Comparison of ENCODE assay signal across 1 cellular context in genomic region chrX:8319359-8319758, GRCh38.
TF ChIP-seq lines count a peak whose summit lies in the region.

No MANE protein-coding gene starts in this region.

TF ChIP-seq in GM23338, 12 proteins besides CTCF, POLR2A, EP300 and RAD21:
- TF ChIP-seq ZNF462 (CRISPR knock-in tag; IDR thresholded peaks at IDR 0.05) (0 out of 2 replicates have a peak, but pooled peaks have one; percentile 17), EZH2phosphoT487 (IDR thresholded peaks at IDR 0.05; ENCODE audit: unreplicated experiment) (no peak)
